7 cellular contexts compared by ENCODE assay signal in genomic region chrX:73937845-73938244, GRCh38.
A peak's percentile ranks its signal among the peaks of the same experiment; 100 is the strongest.
DNase-seq lines count a peak whose midpoint lies in the region; ATAC-seq, FAIRE-seq and TF ChIP-seq lines count a peak whose summit lies in the region.
"Not testable (repeated sequence)": the region's sequence is repeated elsewhere in the genome, so short reads cannot be mapped to it uniquely, and the experiment has no call there.

No MANE protein-coding gene starts in this region.

- POLR2A ChIA-PET in MCF 10A (lab: Yijun Ruan, JAX); HepG2 (lab: Yijun Ruan, JAX): not testable (repeated sequence)

- H3K4me2 ChIP-seq in HepG2 (ENCODE audit: low read depth, low read length) = peak overlapping the region; percentile 18; the same call in 1 of the 2 replicates

- DNase-seq in CD14-positive monocyte (ENCODE audit: low spot score) (peak; percentile 61), LoVo (ENCODE audit: low spot score) (peak; percentile 60), NOMO-1 (lab: John Stamatoyannopoulos, UW; ENCODE audit: unreplicated experiment in 2 of 2) (peak; percentile 70 to 82), SKM-1 (lab: John Stamatoyannopoulos, UW; ENCODE audit: unreplicated experiment) (peak; percentile 51), MCF 10A (ENCODE audit: unreplicated experiment) (peak; percentile 96), fibroblast of mammary gland (ENCODE audit: low read depth) (peak; percentile 53), HepG2 (ENCODE audit: low spot score) (peak; percentile 82)

- H3K27me3 Mint-ChIP-seq in CD14-positive monocyte (ENCODE audit: low read depth in 3 of 3) = peaks cover 0 to 12% (median 2%) of the 10 kb centered on the region in 3 donors
- H3K27me3 Mint-ChIP-seq in MCF 10A (ENCODE audit: insufficient read depth, unreplicated experiment) = peaks cover 11% of the 10 kb centered on the region

- not testable (repeated sequence) for H2AFZ ChIP-seq in HepG2 (ENCODE audit: low read length)

- in situ Hi-C loops in HepG2 (cut with HindIII; ENCODE audit: extremely low pct_ligation_motif_present, low pct_unique_long_range_greater_than_20kb) = not testable (repeated sequence)

- not testable (repeated sequence) for H4K20me1 ChIP-seq in HepG2 (ENCODE audit: insufficient read depth, low read length)

- TF ChIP-seq CTCF in CD14-positive monocyte (IDR thresholded peaks at IDR 0.05); MCF 10A (IDR thresholded peaks at IDR 0.05; ENCODE audit: unreplicated experiment); fibroblast of mammary gland (conservative IDR thresholded peaks at IDR 0.05; ENCODE audit: control insufficient read depth, insufficient read depth, low read depth, low read length); HepG2 (CRISPR knock-in tag; IDR thresholded peaks at IDR 0.05): not testable (repeated sequence)

- H3K4me1 ChIP-seq in HepG2 (ENCODE audit: insufficient read depth, low read length) = not testable (repeated sequence)

- H3K9ac ChIP-seq in HepG2 (ENCODE audit: insufficient read depth, low read depth, low read length) = not testable (repeated sequence)

- FAIRE-seq in HepG2 (lab: Jason Lieb, UNC) = peak; percentile 81

- H3K27ac Mint-ChIP-seq in CD14-positive monocyte = peak overlapping the region in 4 of 7 donors; percentile 61 to 84 (median 71)
- not testable (repeated sequence) for H3K27ac Mint-ChIP-seq in MCF 10A (ENCODE audit: low read depth, unreplicated experiment)

- not testable (repeated sequence) for TF ChIP-seq RAD21 in HepG2 (CRISPR knock-in tag; IDR thresholded peaks at IDR 0.05)

- not testable (repeated sequence) for H3K36me3 ChIP-seq in HepG2 (replicated peaks in 1 of 2; ENCODE audit: control insufficient read depth in 1 of 2, insufficient read depth in 2 of 2, low read length in 2 of 2)

- not testable (repeated sequence) for BruUV-seq in MCF 10A (replicated peaks; lab: Mats Ljungman, UMichigan); HepG2 (replicated peaks; lab: Mats Ljungman, UMichigan)

- 3% methylated on average over 15 of the region's 15 CpGs for WGBS in HepG2 (ENCODE audit: low lambda C conversion rate)

- H3K4me3 Mint-ChIP-seq in CD14-positive monocyte = peak overlapping the region in 1 of 2 donors; percentile 41
- not testable (repeated sequence) for H3K4me3 Mint-ChIP-seq in MCF 10A (ENCODE audit: unreplicated experiment)

- H3K4me3 ChIP-seq in fibroblast of mammary gland (ENCODE audit: control insufficient read depth, low read depth, low read length); HepG2 (replicated peaks in 1 of 3; ENCODE audit: insufficient read depth in 1 of 3, low read depth in 2 of 3, low read length in 3 of 3): not testable (repeated sequence)

- H3K36me3 Mint-ChIP-seq in CD14-positive monocyte; MCF 10A (ENCODE audit: insufficient read depth, unreplicated experiment): not testable (repeated sequence)

- peak; percentile 49; a peak in 1 of 4 replicates for TF ChIP-seq EP300 in HepG2 (IDR thresholded peaks at IDR 0.05; ENCODE audit: low read depth in 2 of 2, low read length in 2 of 2)
- not testable (repeated sequence) for TF ChIP-seq EP300 in HepG2 (CRISPR knock-in tag; IDR thresholded peaks at IDR 0.05; ENCODE audit: borderline replicate concordance)

- not testable (repeated sequence) for H3K9me3 ChIP-seq in HepG2 (ENCODE audit: low read length)

- H3K27ac ChIP-seq in HepG2 (ENCODE audit: extremely low read length, insufficient read depth, low read length) = not testable (repeated sequence)

- not testable (repeated sequence) for H3K79me2 ChIP-seq in HepG2 (ENCODE audit: insufficient read depth, low read length)

- ATAC-seq in HepG2 = peak; percentile 83

- not testable (repeated sequence) for H3K9me3 Mint-ChIP-seq in CD14-positive monocyte; MCF 10A (ENCODE audit: unreplicated experiment)

- not testable (repeated sequence) for TF ChIP-seq POLR2A in HepG2 (IDR thresholded peaks at IDR 0.05; ENCODE audit: insufficient read depth in 1 of 2, low read depth in 2 of 2, low read length in 2 of 2)

- CTCF ChIA-PET in MCF 10A (lab: Yijun Ruan, JAX); HepG2 (lab: Yijun Ruan, JAX; ENCODE audit: low intra/inter-chr PET ratio, low total read pairs): not testable (repeated sequence)

- intact Hi-C loops in CD14-positive monocyte (cut with micrococcal nuclease); MCF 10A (cut with micrococcal nuclease); HepG2 (cut with micrococcal nuclease; ENCODE audit: unreplicated experiment): not testable (repeated sequence)

- H3K4me1 Mint-ChIP-seq in CD14-positive monocyte; MCF 10A (ENCODE audit: insufficient read depth, unreplicated experiment): not testable (repeated sequence)

- not testable (repeated sequence) for H3K27me3 ChIP-seq in HepG2 (ENCODE audit: control insufficient read depth in 1 of 2, insufficient read depth in 2 of 2, low read length in 2 of 2)

TF ChIP-seq in HepG2, 621 proteins besides CTCF, POLR2A, EP300 and RAD21 (continues in another document):
- TF ChIP-seq HDAC1 (CRISPR knock-in tag; IDR thresholded peaks at IDR 0.05) (0 out of 2 replicates have a peak, but pooled peaks have one; percentile 23), CBX5 (CRISPR knock-in tag; IDR thresholded peaks at IDR 0.05; ENCODE audit: borderline replicate concordance) (peak; percentile 53; the same call in 1 of the 2 replicates), HMG20B (CRISPR knock-in tag; conservative IDR thresholded peaks at IDR 0.05) (peak; percentile 56; the same call in 1 of the 2 replicates), HOXA3 (CRISPR knock-in tag; IDR thresholded peaks at IDR 0.05) (peak; percentile 46; the same call in 1 of the 2 replicates), ISL2 (CRISPR knock-in tag; IDR thresholded peaks at IDR 0.05) (0 out of 2 replicates have a peak, but pooled peaks have one; percentile 40), ATF4 (CRISPR knock-in tag; IDR thresholded peaks at IDR 0.05) (peak in 1 of 2 experiments; percentile 69; a peak in 2 of 4 replicates), NCOR1 (IDR thresholded peaks at IDR 0.05; ENCODE audit: borderline replicate concordance, low read length) (0 out of 2 replicates have a peak, but pooled peaks have one; percentile 21), GFI1 (CRISPR knock-in tag; IDR thresholded peaks at IDR 0.05; ENCODE audit: borderline replicate concordance) (peak; percentile 93), TBL1XR1 (IDR thresholded peaks at IDR 0.05; ENCODE audit: borderline replicate concordance, low read length, partially characterized antibody) (peak; percentile 83), PHF21A (CRISPR knock-in tag; IDR thresholded peaks at IDR 0.05) (peak; percentile 53; the same call in 1 of the 2 replicates), HNF4G (IDR thresholded peaks at IDR 0.05; ENCODE audit: borderline replicate concordance, low read depth, low read length) (peak; percentile 72; the same call in 1 of the 2 replicates), SOX13 (CRISPR knock-in tag; conservative IDR thresholded peaks at IDR 0.05 in 1 of 2, IDR thresholded peaks at IDR 0.05 in 1 of 2) (peak in 1 of 2 experiments; percentile 14; a peak in 1 of 4 replicates), ZNF644 (CRISPR knock-in tag; IDR thresholded peaks at IDR 0.05; ENCODE audit: low read depth) (0 out of 2 replicates have a peak, but pooled peaks have one; percentile 29), ATF3 (CRISPR knock-in tag; IDR thresholded peaks at IDR 0.05) (peak; percentile 27; the same call in 1 of the 2 replicates)
- not testable (repeated sequence) for TF ChIP-seq HNF4G (CRISPR knock-in tag; IDR thresholded peaks at IDR 0.05; ENCODE audit: borderline replicate concordance, low read depth); SOX13 (IDR thresholded peaks at IDR 0.05)
